ENCODE assay signal across 8 cellular contexts in genomic region chr2:59025157-59025757, GRCh38.
DNase-seq lines count a peak whose midpoint lies in the region; ATAC-seq and TF ChIP-seq lines count a peak whose summit lies in the region.

No MANE protein-coding gene starts in this region.

- H3K4me1 Mint-ChIP-seq in activated naive CD4-positive, alpha-beta T cell treated with anti-CD3 and anti-CD28 coated beads, Interleukin-2, amount 10 ng/mL, durations not matched to agents 7 days and 5 days: no peaks in the 10 kb centered on the region

- CTCF ChIA-PET in activated naive CD4-positive, alpha-beta T cell treated with anti-CD3 and anti-CD28 coated beads, Interleukin-2, amount 10 ng/mL, durations not matched to agents 7 days and 5 days (lab: Charles Lee): interaction anchor here (0.8 to 3.1 kb wide), 5 partner anchors 10 to 1556 kb away, joined by 3 to 11 read pairs (median 3); no protein-coding TSS in a partner anchor

- H3K4me3 ChIP-seq in HFF-Myc (replicated peaks; ENCODE audit: low read depth, low read length) (no peak overlapping the region), brain microvascular endothelial cell (ENCODE audit: low read depth, low read length) (no peak overlapping the region), lung (no peak overlapping the region), aorta (ENCODE audit: low read length in 2 of 2) (no peak overlapping the region)

- no peaks in the 10 kb centered on the region for H3K27me3 ChIP-seq in brain microvascular endothelial cell (replicated peaks)
- H3K27me3 ChIP-seq in lung (ENCODE audit: control insufficient read depth, insufficient read depth): no peaks in the 10 kb centered on the region
- no peaks in the 10 kb centered on the region for H3K27me3 ChIP-seq in aorta (ENCODE audit: control insufficient read depth in 1 of 2, insufficient read depth in 2 of 2, low read length in 1 of 2)

- H3K9me3 ChIP-seq in lung (ENCODE audit: control insufficient read depth in 2 of 2, insufficient read depth in 1 of 2, low read length in 1 of 2) (no peaks in the 10 kb centered on the region), aorta (ENCODE audit: control insufficient read depth, low read length) (no peaks in the 10 kb centered on the region)

- H3K27ac Mint-ChIP-seq in activated naive CD4-positive, alpha-beta T cell treated with anti-CD3 and anti-CD28 coated beads, Interleukin-2, amount 10 ng/mL, durations not matched to agents 7 days and 5 days: no peak overlapping the region

- 63 to 67% methylated on average over 5 of the region's 5 CpGs for WGBS in lung, 2 donors
- WGBS in aorta, 2 donors: 71 to 77% methylated on average over 5 of the region's 5 CpGs

- no peaks in the 10 kb centered on the region for H3K9me3 Mint-ChIP-seq in activated naive CD4-positive, alpha-beta T cell treated with anti-CD3 and anti-CD28 coated beads, Interleukin-2, amount 10 ng/mL, durations not matched to agents 7 days and 5 days

- intact Hi-C loops in aorta (cut with DNase I): no loop called here

- DNase-seq in activated naive CD4-positive, alpha-beta T cell treated with anti-CD3 and anti-CD28 coated beads, Interleukin-2, amount 10 ng/mL, durations not matched to agents 7 days and 5 days: peak; percentile 21
- DNase-seq in activated naive CD4-positive, alpha-beta T cell (lab: John Stamatoyannopoulos, UW): no peak
- DNase-seq in HFF-Myc (ENCODE audit: extremely low read depth, low read depth): peak; percentile 11
- DNase-seq in NCI-H748 (lab: John Stamatoyannopoulos, UW; ENCODE audit: unreplicated experiment): peak; percentile 38
- DNase-seq in brain microvascular endothelial cell: peak; percentile 13
- peak; percentile 34 for DNase-seq in lung (ENCODE audit: low spot score)
- DNase-seq in aorta: no peak

- H3K27me3 Mint-ChIP-seq in activated naive CD4-positive, alpha-beta T cell treated with anti-CD3 and anti-CD28 coated beads, Interleukin-2, amount 10 ng/mL, durations not matched to agents 7 days and 5 days: no peaks in the 10 kb centered on the region

- no peaks in the 10 kb centered on the region for H3K36me3 Mint-ChIP-seq in activated naive CD4-positive, alpha-beta T cell treated with anti-CD3 and anti-CD28 coated beads, Interleukin-2, amount 10 ng/mL, durations not matched to agents 7 days and 5 days

- H3K4me1 ChIP-seq in lung (ENCODE audit: control insufficient read depth in 2 of 2, insufficient read depth in 2 of 2, low read length in 2 of 2) (no peaks in the 10 kb centered on the region), aorta (ENCODE audit: control insufficient read depth in 1 of 2, insufficient read depth in 2 of 2, low read length in 2 of 2) (no peaks in the 10 kb centered on the region)

- no peak overlapping the region for H3K4me3 Mint-ChIP-seq in activated naive CD4-positive, alpha-beta T cell treated with anti-CD3 and anti-CD28 coated beads, Interleukin-2, amount 10 ng/mL, durations not matched to agents 7 days and 5 days

- H3K36me3 ChIP-seq in brain microvascular endothelial cell (replicated peaks): no peaks in the 10 kb centered on the region
- no peaks in the 10 kb centered on the region for H3K36me3 ChIP-seq in lung (ENCODE audit: control insufficient read depth in 2 of 2, insufficient read depth in 2 of 2, low read length in 2 of 2)
- no peaks in the 10 kb centered on the region for H3K36me3 ChIP-seq in aorta (ENCODE audit: control insufficient read depth in 1 of 2, insufficient read depth in 2 of 2, low read length in 1 of 2)

- H3K27ac ChIP-seq in brain microvascular endothelial cell: no peak overlapping the region
- no peak overlapping the region for H3K27ac ChIP-seq in lung (ENCODE audit: low read depth in 1 of 2, low read length in 1 of 2)
- H3K27ac ChIP-seq in aorta (ENCODE audit: low read depth in 1 of 2, low read length in 2 of 2): no peak overlapping the region

- in situ Hi-C loops in brain microvascular endothelial cell (cut with HindIII; ENCODE audit: low pct_ligation_motif_present, low sequenced_read_pairs): no loop called here

- TF ChIP-seq CTCF in HFF-Myc (IDR thresholded peaks at IDR 0.05; ENCODE audit: low read depth, low read length, missing control alignments): peak; percentile 95
- peak; percentile 90 for TF ChIP-seq CTCF in brain microvascular endothelial cell (IDR thresholded peaks at IDR 0.05; ENCODE audit: low read depth, low read length, missing control alignments)
- peak; percentile 17 for TF ChIP-seq CTCF in lung (IDR thresholded peaks at IDR 0.05; ENCODE audit: control extremely low read depth, extremely low read depth)

- ATAC-seq in lung (ENCODE audit: insufficient read depth, low FRiP score) (peak; percentile 55), HG02571 (IDR thresholded peaks at IDR 0.05; ENCODE audit: unreplicated experiment) (no peak), aorta (ENCODE audit: low FRiP score) (no peak)

Comparison
In these comparisons a context has a peak if more than half of its experiments do, and no peak if none do; other contexts are left out.
1. DNase-seq: peak in activated naive CD4-positive, alpha-beta T cell treated with anti-CD3 and anti-CD28 coated beads, Interleukin-2, amount 10 ng/mL, durations not matched to agents 7 days and 5 days (single experiment), HFF-Myc (single experiment), NCI-H748 (single experiment), brain microvascular endothelial cell (single experiment) and lung (single experiment); none in activated naive CD4-positive, alpha-beta T cell (0 of 4) and aorta (0 of 2).
2. CTCF ChIP-seq: peak in every context shown above with its lines; median percentile 95 in HFF-Myc; 90 in brain microvascular endothelial cell; 17 in lung.